ENCODE assay signal across 8 cellular contexts in the genomic region with DNA sequence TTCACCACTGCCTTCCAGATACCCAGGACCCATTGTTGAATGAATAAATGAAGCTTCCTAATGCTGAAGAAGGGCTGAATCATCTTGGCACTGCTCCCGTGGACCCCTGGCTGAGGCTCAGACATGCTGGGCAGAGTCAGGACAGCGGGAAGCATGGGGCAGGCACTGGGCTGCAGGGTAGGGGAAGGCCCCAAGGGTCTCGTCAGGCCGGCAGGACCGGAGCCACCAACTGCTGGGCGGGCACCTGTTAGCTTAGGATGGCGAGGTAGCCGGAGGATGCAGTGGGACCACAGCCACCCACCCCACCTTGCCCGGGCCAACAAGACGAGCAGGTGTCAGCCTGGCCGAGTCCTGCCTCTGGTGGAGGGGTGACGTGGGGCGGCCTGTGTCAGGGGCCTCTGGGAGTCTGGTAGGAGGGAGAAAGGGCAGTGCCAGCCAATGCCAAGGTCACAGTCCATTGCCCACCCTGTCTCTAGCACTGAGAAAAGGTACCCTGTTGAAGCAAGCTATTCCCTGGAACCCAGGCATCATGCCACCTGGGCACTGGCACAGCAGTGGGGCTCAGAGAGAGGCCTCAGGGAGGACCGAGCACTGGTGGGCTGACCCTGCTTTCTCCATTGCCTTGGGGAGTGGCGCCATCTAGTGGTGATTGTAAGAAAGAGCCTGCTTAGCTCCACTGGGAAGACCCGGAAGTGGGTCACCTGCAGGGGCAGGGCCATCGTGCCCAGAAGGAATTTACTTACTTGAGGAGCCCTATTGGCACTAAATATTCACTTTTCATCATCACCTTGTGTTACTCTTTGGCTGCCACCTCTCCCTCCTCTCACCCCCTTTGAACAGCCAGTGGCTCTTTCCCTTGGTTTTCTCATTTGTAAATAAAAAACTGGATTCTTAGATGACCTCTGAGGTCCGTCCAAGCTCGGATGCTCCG. TPM values are rescaled to one million over a fixed set of nuclear protein-coding genes. Genes with fewer than 3 reads are reported as not detected.
A peak's percentile ranks its signal among the peaks of the same experiment; 100 is the strongest.
DNase-seq lines count a peak whose midpoint lies in the region; ATAC-seq and TF ChIP-seq lines count a peak whose summit lies in the region.

No MANE protein-coding gene starts in this region.

- no peak for TF ChIP-seq POLR2A in body of pancreas (IDR thresholded peaks at IDR 0.05)
- TF ChIP-seq POLR2A in spleen (IDR thresholded peaks at IDR 0.05), result no peak

- H3K36me3 ChIP-seq in body of pancreas (replicated peaks in 1 of 2; ENCODE audit: insufficient read depth in 1 of 2, low read depth in 2 of 2) (no peaks in the 10 kb centered on the region), spleen (no peaks in the 10 kb centered on the region)

- H3K27me3 ChIP-seq in body of pancreas (peaks cover 0 to 15% of the 10 kb centered on the region in 2 donors), spleen (replicated peaks in 1 of 7) (peaks cover 5 to 100% (median 79%) of the 10 kb centered on the region in 7 donors)

- DNase-seq in DMS114 treated with DMSO at 0.1 percent for 48 hours (lab: John Stamatoyannopoulos, UW; ENCODE audit: unreplicated experiment) (peak; percentile 68), NCI-H2107 treated with DMSO at 0.1 percent for 48 hours (lab: John Stamatoyannopoulos, UW; ENCODE audit: unreplicated experiment) (peak; percentile 78), UCSD-AML1 (lab: John Stamatoyannopoulos, UW; ENCODE audit: unreplicated experiment) (peak; percentile 78), body of pancreas (peak; percentile 81 to 86 (median 84)), iPS-NIHi7 (ENCODE audit: extremely low spot score) (peak; percentile 91), spleen (peak; percentile 88)

- H3K27ac ChIP-seq in body of pancreas, result no peak overlapping the region
- H3K27ac ChIP-seq in spleen, result no peak overlapping the region

- TF ChIP-seq CTCF in body of pancreas (IDR thresholded peaks at IDR 0.05) (peak; percentile 91 to 97 (median 94)), spleen (IDR thresholded peaks at IDR 0.05 in 8 of 11, conservative IDR thresholded peaks at IDR 0.05 in 3 of 11) (peak; percentile 71 to 98 (median 93))

- ATAC-seq in HG02678 (IDR thresholded peaks at IDR 0.05; ENCODE audit: unreplicated experiment) (peak; percentile 68), body of pancreas (peak; percentile 77), HG03196 (IDR thresholded peaks at IDR 0.05; ENCODE audit: unreplicated experiment) (no peak)

- H3K9me3 ChIP-seq in body of pancreas, result no peaks in the 10 kb centered on the region
- no peaks in the 10 kb centered on the region for H3K9me3 ChIP-seq in spleen

- peaks cover 44% of the 10 kb centered on the region for H3K4me1 ChIP-seq in body of pancreas
- peaks cover 20 to 57% (median 43%) of the 10 kb centered on the region in 6 donors for H3K4me1 ChIP-seq in spleen

- H3K4me3 ChIP-seq in body of pancreas, result no peak overlapping the region
- no peak overlapping the region for H3K4me3 ChIP-seq in spleen

- 29 to 35% methylated on average over 13 to 20 of the region's 20 CpGs for WGBS in body of pancreas, 2 donors
- 32 to 54% (median 47%) methylated on average over 13 to 20 of the region's 20 CpGs for WGBS in spleen, 5 donors

- intact Hi-C loops in body of pancreas (cut with DNase I), result loop anchor here (5.0 kb wide), 1 partner anchor 136 kb away; no protein-coding TSS in a partner anchor
- intact Hi-C loops in spleen (cut with DNase I; ENCODE audit: low total_unique reads), result loop anchor here (2.0 to 5.0 kb wide), 4 partner anchors 45 to 431 kb away; no protein-coding TSS in a partner anchor

RNA-seq across cellular contexts. Expression of a gene that starts 3.0 kb away (rescaled TPM):
- not detected for total RNA-seq in body of pancreas
- total RNA-seq in spleen, result not detected
- polyA plus RNA-seq in spleen, result under 1 TPM in 1 of 3 donors, not detected in 2; 0.02 TPM

RNA-seq across cellular contexts. Expression of a gene that starts 29.0 kb away (rescaled TPM):
- not detected for total RNA-seq in body of pancreas
- 1 to 10 TPM in 1 of 7 donors, under 1 TPM in 4, not detected in 2; 0.23 to 1.1 (median 0.57) TPM for total RNA-seq in spleen
- polyA plus RNA-seq in spleen, result under 1 TPM; 0.09 to 0.29 (median 0.22) TPM

RNA-seq across cellular contexts. Expression of a gene that starts 57.9 kb away (rescaled TPM):
- total RNA-seq in body of pancreas (10 to 100 TPM; 31.0 to 36.3 TPM), spleen (10 to 100 TPM; 22.7 to 52.3 (median 41.1) TPM)
- polyA plus RNA-seq in spleen, result 10 to 100 TPM in 1 of 3 donors, 1 to 10 TPM in 2; 5.5 to 16.6 (median 8.1) TPM
